8 cellular contexts compared by ENCODE assay signal in genomic region chr5:33440482-33441240, GRCh38. TPM values are rescaled to one million over a fixed set of nuclear protein-coding genes. Genes with fewer than 3 reads are reported as not detected.
DNase-seq lines count a peak whose midpoint lies in the region; ATAC-seq and TF ChIP-seq lines count a peak whose summit lies in the region.

Gene TARS1, plus strand, starts transcription at chr5:33440965. Its CDS starts 122 bp downstream, at chr5:33441087.

- intact Hi-C loops in testis (cut with DNase I; ENCODE audit: low total_unique reads), result no loop called here

- no peaks in the 10 kb centered on the region for H3K9me3 ChIP-seq in testis

- TF ChIP-seq POLR2A in testis (IDR thresholded peaks at IDR 0.05), result no peak

- ATAC-seq in HG02623 (IDR thresholded peaks at IDR 0.05; ENCODE audit: unreplicated experiment) (peak; percentile 91), SK-N-SH treated with all-trans-retinoic acid at 6 μM for 48 hours (peak; percentile 95), omental fat pad (ENCODE audit: low FRiP score) (peak; percentile 98)
- ATAC-seq in activated naive CD4-positive, alpha-beta T cell treated with anti-CD3 and anti-CD28 coated beads, Interleukin-2, amount 50 U/mL, for 72 hours, result peak; percentile 96 to 97

- H3K9me3 Mint-ChIP-seq in activated naive CD4-positive, alpha-beta T cell treated with anti-CD3 and anti-CD28 coated beads, Interleukin-2, amount 50 U/mL, for 72 hours, result no peaks in the 10 kb centered on the region

- H3K36me3 ChIP-seq in testis (ENCODE audit: low read depth, missing control alignments), result no peaks in the 10 kb centered on the region

- H3K27ac ChIP-seq in testis, result peak within 1 kb of the TSS; percentile 80 to 88

- H3K4me3 ChIP-seq in testis, result peak within 1 kb of the TSS; percentile 69 to 81

- no peaks in the 10 kb centered on the region for H3K27me3 ChIP-seq in testis

- peaks cover 10% of the 10 kb centered on the region for H3K4me1 ChIP-seq in testis

- DNase-seq in GM10266 (ENCODE audit: extremely low spot score) (peak; percentile 90), NCI-H1092 treated with DMSO at 0.1 percent for 48 hours (lab: John Stamatoyannopoulos, UW) (peak; percentile 99), glomerular visceral epithelial cell (ENCODE audit: extremely low spot score) (peak; percentile 100), omental fat pad (ENCODE audit: low spot score) (peak; percentile 93), testis (peak; percentile 99)
- DNase-seq in activated naive CD4-positive, alpha-beta T cell treated with anti-CD3 and anti-CD28 coated beads, Interleukin-2, amount 50 U/mL, for 72 hours (ENCODE audit: low spot score in 2 of 2), result peak; percentile 91 to 98

- H3K27ac Mint-ChIP-seq in activated naive CD4-positive, alpha-beta T cell treated with anti-CD3 and anti-CD28 coated beads, Interleukin-2, amount 50 U/mL, for 72 hours, result no peak within 1 kb of the TSS

- H3K36me3 Mint-ChIP-seq in activated naive CD4-positive, alpha-beta T cell treated with anti-CD3 and anti-CD28 coated beads, Interleukin-2, amount 50 U/mL, for 72 hours, result peaks cover 12 to 25% of the 10 kb centered on the region in 2 donors

- TF ChIP-seq CTCF in GM10266 (IDR thresholded peaks at IDR 0.05; ENCODE audit: control insufficient read depth, insufficient read depth, low read depth, missing control alignments) (no peak), omental fat pad (IDR thresholded peaks at IDR 0.05) (no peak), testis (IDR thresholded peaks at IDR 0.05) (no peak)

- 0% methylated on average over 34 to 52 of the region's 52 CpGs for WGBS in testis, 2 donors

TF ChIP-seq in SK-N-SH treated with all-trans-retinoic acid at 6 μM for 48 hours, 23 proteins besides CTCF, POLR2A, EP300 and RAD21:
- TF ChIP-seq TSHZ2 (CRISPR knock-in tag; IDR thresholded peaks at IDR 0.05) (peak; percentile 58; the same call in 1 of the 2 replicates), TOX (CRISPR knock-in tag; IDR thresholded peaks at IDR 0.05; ENCODE audit: borderline replicate concordance) (no peak), TCF4 (CRISPR knock-in tag; IDR thresholded peaks at IDR 0.05; ENCODE audit: borderline replicate concordance) (no peak), ZNF8 (CRISPR knock-in tag; IDR thresholded peaks at IDR 0.05) (no peak)
TF ChIP-seq in SK-N-SH treated with all-trans-retinoic acid at 6 μM for 48 hours: peak in this region for 1.

RNA-seq across cellular contexts. Expression of gene TARS1, which starts in this region (rescaled TPM):
- 100 to 1,000 TPM; 192 to 195 TPM for total RNA-seq in activated naive CD4-positive, alpha-beta T cell treated with anti-CD3 and anti-CD28 coated beads, Interleukin-2, amount 50 U/mL, for 72 hours
- total RNA-seq in omental fat pad (100 to 1,000 TPM in 2 of 4 donors, 10 to 100 TPM in 2; 42.1 to 128 (median 99.1) TPM), testis (10 to 100 TPM; 36.7 to 40.5 TPM)
- polyA plus RNA-seq in testis (ENCODE audit: insufficient read depth, low read depth, low replicate concordance), result 51.1 TPM

Comparison
In these comparisons a context has a peak if more than half of its experiments do, and no peak if none do; other contexts are left out.
1. Peak in every context shown above with its lines: DNase-seq, ATAC-seq, H3K4me3 ChIP-seq and H3K27ac ChIP-seq.